ENCODE assay signal across 6 cellular contexts in genomic region chr12:48506836-48507235, GRCh38. TPM values are rescaled to one million over a fixed set of nuclear protein-coding genes. Genes with fewer than 3 reads are reported as not detected.
"Had no signal": no experiment of that assay in that cellular context is flagged by ENCODE, and none has a peak within 500 bp of the region (broad histone marks: within the 10 kb centered on the region; RNA-seq: fewer than 3 reads in every experiment).

No MANE protein-coding gene starts in this region.

RNA-seq across cellular contexts. Expression of gene OR8S1, which starts 18.6 kb away (rescaled TPM):
- polyA plus RNA-seq: endothelial cell of umbilical vein, esophagus, fibroblast of lung, foreskin keratinocyte, heart left ventricle, heart right ventricle had no signal

RNA-seq across cellular contexts. Expression of gene C12orf54, which starts 24.5 kb away (rescaled TPM):
- polyA plus RNA-seq: endothelial cell of umbilical vein, fibroblast of lung, heart left ventricle, heart right ventricle had no signal

RNA-seq across cellular contexts. Expression of gene ANP32D, which starts 34.5 kb away (rescaled TPM):
- polyA plus RNA-seq: endothelial cell of umbilical vein, esophagus, fibroblast of lung, foreskin keratinocyte, heart left ventricle, heart right ventricle had no signal
